Comparison of ENCODE assay signal across 20 cellular contexts in genomic region chr6:40888456-40888990, GRCh38.
"Had no signal": no experiment of that assay in that cellular context is flagged by ENCODE, and none has a peak within 500 bp of the region (broad histone marks: within the 10 kb centered on the region; RNA-seq: fewer than 3 reads in every experiment).

No MANE protein-coding gene starts in this region.

- H3K4me2 ChIP-seq: neural progenitor cell had no signal

- H3K27me3 ChIP-seq: esophagus muscularis mucosa, gastrocnemius medialis, neural progenitor cell, ovary, transverse colon had no signal

- H3K36me3 Mint-ChIP-seq: naive thymus-derived CD8-positive, alpha-beta T cell; neural progenitor cell had no signal

- H3K4me3 ChIP-seq: esophagus muscularis mucosa, gastrocnemius medialis, left ventricle myocardium inferior, mucosa of descending colon, neural progenitor cell, ovary, stomach, thoracic aorta, transverse colon had no signal

- H2AFZ ChIP-seq: neural progenitor cell had no signal

- H3K9me3 Mint-ChIP-seq: naive thymus-derived CD8-positive, alpha-beta T cell; neural progenitor cell had no signal

- H3K27ac Mint-ChIP-seq: naive thymus-derived CD8-positive, alpha-beta T cell had no signal

- DNase-seq: cortex of kidney; effector memory CD4-positive, alpha-beta T cell; gastrocnemius medialis; left ventricle myocardium inferior; mesendoderm; mucosa of descending colon; naive thymus-derived CD8-positive, alpha-beta T cell; nucleus accumbens; ovary; right cardiac atrium; small intestine; stimulated activated CD4-positive, alpha-beta T cell treated with anti-CD3 and anti-CD28 coated beads, Interleukin-12 subunit alpha, Interleukin-12 subunit beta, amount 100 ng/mL, for 4 hours; stimulated activated naive CD4-positive, alpha-beta T cell; stomach; substantia nigra; transverse colon had no signal

- H3K36me3 ChIP-seq: gastrocnemius medialis, neural progenitor cell, ovary, stomach, thoracic aorta, transverse colon had no signal

- H3K4me1 Mint-ChIP-seq: naive thymus-derived CD8-positive, alpha-beta T cell had no signal

- H3K4me1 ChIP-seq: esophagus muscularis mucosa, stomach, transverse colon had no signal

- H3K27ac ChIP-seq: epithelial cell of prostate, esophagus muscularis mucosa, gastrocnemius medialis, left ventricle myocardium inferior, neural progenitor cell, stomach, thoracic aorta, transverse colon had no signal

- H3K4me3 Mint-ChIP-seq: naive thymus-derived CD8-positive, alpha-beta T cell; neural progenitor cell had no signal

- H3K9me3 ChIP-seq: esophagus muscularis mucosa, gastrocnemius medialis, left ventricle myocardium inferior, mucosa of descending colon, ovary, stomach, thoracic aorta, transverse colon had no signal

- H3K9ac ChIP-seq: neural progenitor cell had no signal

- ATAC-seq: gastrocnemius medialis; mucosa of descending colon; naive thymus-derived CD8-positive, alpha-beta T cell; right cardiac atrium had no signal
